In genomic region chr1:210360852-210361477, GRCh38 we compare ENCODE assay signal across 8 cellular contexts. TPM values are rescaled to one million over a fixed set of nuclear protein-coding genes. Genes with fewer than 3 reads are reported as not detected.
DNase-seq lines count a peak whose midpoint lies in the region; ATAC-seq and TF ChIP-seq lines count a peak whose summit lies in the region.

No MANE protein-coding gene starts in this region.

- H3K9me2 ChIP-seq in Karpas-422 (replicated peaks; ENCODE audit: insufficient read depth, low read length) = no peaks in the 10 kb centered on the region

- H3K36me3 ChIP-seq in Karpas-422 (ENCODE audit: insufficient read depth, low read length) (no peaks in the 10 kb centered on the region), adipocyte (ENCODE audit: control insufficient read depth, insufficient read depth, low read length, severe bottlenecking) (no peaks in the 10 kb centered on the region), testis (ENCODE audit: low read depth, missing control alignments) (no peaks in the 10 kb centered on the region)

- no peaks in the 10 kb centered on the region for H3K79me2 ChIP-seq in Karpas-422 (ENCODE audit: low read length)

- no peak overlapping the region for H3K9ac ChIP-seq in Karpas-422 (ENCODE audit: low read length)
- no peak overlapping the region for H3K9ac ChIP-seq in adipocyte (ENCODE audit: low read length)

- no peaks in the 10 kb centered on the region for H4K20me1 ChIP-seq in Karpas-422 (ENCODE audit: insufficient read depth, low read depth, low read length)

- H3K4me3 ChIP-seq in Karpas-422 (ENCODE audit: low read length) (no peak overlapping the region), adipocyte (ENCODE audit: low read length) (no peak overlapping the region), testis (no peak overlapping the region)

- TF ChIP-seq POLR2A in testis (IDR thresholded peaks at IDR 0.05) = no peak

- peak; percentile 51 to 71 (median 53) for TF ChIP-seq CTCF in testis (IDR thresholded peaks at IDR 0.05)

- no peak overlapping the region for H2AFZ ChIP-seq in Karpas-422 (ENCODE audit: low read length)

- intact Hi-C loops in testis (cut with DNase I; ENCODE audit: low total_unique reads) = no loop called here

- no peaks in the 10 kb centered on the region for H3K9me3 ChIP-seq in Karpas-422 (ENCODE audit: low read length)
- no peaks in the 10 kb centered on the region for H3K9me3 ChIP-seq in adipocyte (ENCODE audit: control insufficient read depth, low read length)
- H3K9me3 ChIP-seq in testis = no peaks in the 10 kb centered on the region

- DNase-seq in Ammon's horn (ENCODE audit: low spot score) (peak; percentile 78), Karpas-422 (peak; percentile 54), adipocyte (ENCODE audit: low read depth) (peak; percentile 85), hepatic stellate cell (ENCODE audit: low spot score) (peak; percentile 60), testis (no peak), NCI-H1048 (lab: John Stamatoyannopoulos, UW) (no peak)

- H3K4me1 ChIP-seq in Karpas-422 (ENCODE audit: low read length) (no peaks in the 10 kb centered on the region), adipocyte (ENCODE audit: control insufficient read depth, insufficient read depth, low read length) (peaks cover 22% of the 10 kb centered on the region), testis (peaks cover 31% of the 10 kb centered on the region)

- 41 to 46% methylated on average over 10 of the region's 10 CpGs for WGBS in testis, 2 donors

- no peak overlapping the region for H3K4me2 ChIP-seq in Karpas-422 (ENCODE audit: low read depth, low read length, poor library complexity, severe bottlenecking)

- ATAC-seq in GM18519 (IDR thresholded peaks at IDR 0.05; ENCODE audit: low FRiP score, unreplicated experiment) (peak; percentile 75), GM21717 (IDR thresholded peaks at IDR 0.05; ENCODE audit: unreplicated experiment) (no peak)

- H3K27ac ChIP-seq in Karpas-422 (ENCODE audit: low read length) (no peak overlapping the region), testis (no peak overlapping the region)

- H3K27me3 ChIP-seq in Karpas-422 (ENCODE audit: low read length) (no peaks in the 10 kb centered on the region), adipocyte (replicated peaks; ENCODE audit: control insufficient read depth, insufficient read depth, low read length) (no peaks in the 10 kb centered on the region), testis (no peaks in the 10 kb centered on the region)

RNA-seq across cellular contexts. Expression of gene HHAT, which starts 32.3 kb away (rescaled TPM):
- 1.4 and 2.3 TPM in 2 replicates for total RNA-seq in Karpas-422 (2014; rRNA removed; shearing (Covaris generic); ENCODE audit: low replicate concordance)
- total RNA-seq in testis = 10 to 100 TPM; 23.8 to 24.3 TPM
- polyA plus RNA-seq in testis (ENCODE audit: insufficient read depth, low read depth, low replicate concordance) = 8.5 TPM

Comparison
In these comparisons a context has a peak if more than half of its experiments do, and no peak if none do; other contexts are left out.
1. DNase-seq: peak in Ammon's horn (single experiment), Karpas-422 (single experiment), adipocyte (single experiment) and hepatic stellate cell (single experiment); none in testis (single experiment) and NCI-H1048 (single experiment).